In genomic region chr17:82438401-82439193, GRCh38 we compare ENCODE assay signal across 16 cellular contexts. TPM values are rescaled to one million over a fixed set of nuclear protein-coding genes. Genes with fewer than 3 reads are reported as not detected.
DNase-seq lines count a peak whose midpoint lies in the region; ATAC-seq, FAIRE-seq and TF ChIP-seq lines count a peak whose summit lies in the region.
"Had no signal": no experiment of that assay in that cellular context is flagged by ENCODE, and none has a peak within 500 bp of the region (broad histone marks: within the 10 kb centered on the region; RNA-seq: fewer than 3 reads in every experiment).

No MANE protein-coding gene starts in this region.

- POLR2A ChIA-PET in K562 (lab: Yijun Ruan, JAX), result interaction anchor here (0.5 to 1.7 kb wide), 2 partner anchors 17 to 108 kb away, joined by 3 to 6 read pairs; no protein-coding TSS in a partner anchor

- H3K79me2 ChIP-seq in K562 (ENCODE audit: control insufficient read depth, insufficient read depth, low read length) (no peaks in the 10 kb centered on the region), osteoblast (ENCODE audit: insufficient read depth, low read length) (no peaks in the 10 kb centered on the region)

- H3K36me3 ChIP-seq in BLaER1 (peaks cover 76% of the 10 kb centered on the region), K562 (ENCODE audit: control insufficient read depth, insufficient read depth, low read length) (peaks cover 16% of the 10 kb centered on the region; the same call in 1 of the 3 replicates), osteoblast (ENCODE audit: insufficient read depth, low read length) (no peaks in the 10 kb centered on the region), brain microvascular endothelial cell (replicated peaks) (peaks cover 6% of the 10 kb centered on the region)

- TF ChIP-seq CTCF in K562 (IDR thresholded peaks at IDR 0.05 in 2 of 3, conservative IDR thresholded peaks at IDR 0.05 in 1 of 3; ENCODE audit: insufficient read depth in 2 of 3, low read depth in 1 of 3, low read length in 3 of 3) (no peak), osteoblast (IDR thresholded peaks at IDR 0.05; ENCODE audit: extremely low read depth, low read depth, low read length) (no peak), brain microvascular endothelial cell (IDR thresholded peaks at IDR 0.05; ENCODE audit: low read depth, low read length, missing control alignments) (no peak)

- TF ChIP-seq EP300 in K562 (IDR thresholded peaks at IDR 0.05; ENCODE audit: low read length), result no peak

- DNase-seq in K562 (ENCODE audit: extremely low read depth in 1 of 4, low spot score in 3 of 4) (no peak), osteoblast (ENCODE audit: insufficient read length, low spot score, missing footprints) (peak; percentile 88), brain microvascular endothelial cell (no peak), HuH-7 (ENCODE audit: low spot score) (no peak), NCI-H2081 treated with DMSO at 0.1 percent for 48 hours (lab: John Stamatoyannopoulos, UW) (no peak)
- DNase-seq: DND-41, KG1, MV-4-11, NCI-H1694 treated with DMSO at 0.1 percent for 48 hours, NCI-H2227 treated with DMSO at 0.1 percent for 48 hours, NCI-H510A treated with DMSO at 0.1 percent for 48 hours, NCI-H774, SHP77 treated with DMSO at 0.1 percent for 48 hours had no signal

- peaks cover 41% of the 10 kb centered on the region for H4K20me1 ChIP-seq in BLaER1
- no peaks in the 10 kb centered on the region for H4K20me1 ChIP-seq in K562 (replicated peaks; ENCODE audit: control insufficient read depth, insufficient read depth, low read length)
- H4K20me1 ChIP-seq in osteoblast (ENCODE audit: insufficient read depth, low read length), result peaks cover 11% of the 10 kb centered on the region

- H3K27ac ChIP-seq in BLaER1, result peak overlapping the region; percentile 57
- no peak overlapping the region for H3K27ac ChIP-seq in K562 (ENCODE audit: extremely low read depth, low read depth, low read length)
- H3K27ac ChIP-seq in osteoblast (ENCODE audit: low read depth, low read length), result no peak overlapping the region
- no peak overlapping the region for H3K27ac ChIP-seq in brain microvascular endothelial cell

- TF ChIP-seq RAD21 in K562 (CRISPR knock-in tag; conservative IDR thresholded peaks at IDR 0.05 in 1 of 2, IDR thresholded peaks at IDR 0.05 in 1 of 2), result no peak

- peak overlapping the region; percentile 24 for H3K4me2 ChIP-seq in BLaER1
- H3K4me2 ChIP-seq in K562 (ENCODE audit: insufficient read depth, low read length), result no peak overlapping the region
- no peak overlapping the region for H3K4me2 ChIP-seq in osteoblast (ENCODE audit: insufficient read depth, low read length)
- H3K4me2 ChIP-seq: GM23338 had no signal

- no peaks in the 10 kb centered on the region for H3K9me1 ChIP-seq in K562 (ENCODE audit: control insufficient read depth, insufficient read depth, low read length)

- H2AFZ ChIP-seq in K562 (ENCODE audit: low read depth, low read length) (no peak overlapping the region), osteoblast (ENCODE audit: low read length) (no peak overlapping the region)
- H2AFZ ChIP-seq: GM23338 had no signal

- intact Hi-C loops in K562 (cut with micrococcal nuclease), result no loop called here

- H3K9me3 ChIP-seq in BLaER1, result no peaks in the 10 kb centered on the region
- no peaks in the 10 kb centered on the region for H3K9me3 ChIP-seq in K562 (replicated peaks; ENCODE audit: control insufficient read depth, insufficient read depth, low read depth, low read length)
- H3K9me3 ChIP-seq in osteoblast (ENCODE audit: low read depth, low read length), result no peaks in the 10 kb centered on the region

- no peak for FAIRE-seq in K562 (lab: Jason Lieb, UNC)

- 73% methylated on average over 24 of the region's 26 CpGs for WGBS in K562 (ENCODE audit: insufficient coverage, low coverage, missing lambda C conversion rate)

- no TSS peak for BruUV-seq in K562 (replicated peaks; lab: Mats Ljungman, UMichigan)

- ATAC-seq in K562, result no peak

- H3K9ac ChIP-seq in BLaER1, result no peak overlapping the region
- no peak overlapping the region for H3K9ac ChIP-seq in K562 (ENCODE audit: insufficient read depth in 1 of 2, low read depth in 2 of 2, low read length in 2 of 2)

- in situ Hi-C loops in K562 (cut with MboI), result no loop called here
- in situ Hi-C loops in brain microvascular endothelial cell (cut with HindIII; ENCODE audit: low pct_ligation_motif_present, low sequenced_read_pairs), result no loop called here

- H3K27me3 ChIP-seq in BLaER1, result no peaks in the 10 kb centered on the region
- no peaks in the 10 kb centered on the region for H3K27me3 ChIP-seq in K562 (ENCODE audit: control insufficient read depth in 2 of 2, insufficient read depth in 2 of 2, low read length in 2 of 2)
- H3K27me3 ChIP-seq in osteoblast (ENCODE audit: insufficient read depth, low read length), result no peaks in the 10 kb centered on the region
- H3K27me3 ChIP-seq in brain microvascular endothelial cell (replicated peaks), result no peaks in the 10 kb centered on the region

- TF ChIP-seq POLR2A in GM10847 (IDR thresholded peaks at IDR 0.05; ENCODE audit: extremely low read depth, insufficient read length), result peak; percentile 3
- no peak for TF ChIP-seq POLR2A in K562 (conservative IDR thresholded peaks at IDR 0.05)

- H3K4me1 ChIP-seq in BLaER1, result peaks cover 97% of the 10 kb centered on the region
- peaks cover 0 to 66% of the 10 kb centered on the region in 2 experiments; a peak in 2 of 5 replicates for H3K4me1 ChIP-seq in K562 (replicated peaks in 1 of 2; ENCODE audit: control insufficient read depth in 2 of 2, insufficient read depth in 2 of 2, low read length in 2 of 2)
- H3K4me1 ChIP-seq in osteoblast (ENCODE audit: insufficient read depth, low read length), result no peaks in the 10 kb centered on the region

- CTCF ChIA-PET in K562 (lab: Yijun Ruan, JAX; ENCODE audit: low intra/inter-chr PET ratio), result no interaction called here

- H3K4me3 ChIP-seq in BLaER1, result no peak overlapping the region
- no peak overlapping the region for H3K4me3 ChIP-seq in K562
- no peak overlapping the region for H3K4me3 ChIP-seq in osteoblast (ENCODE audit: insufficient read depth, low read length)
- H3K4me3 ChIP-seq in brain microvascular endothelial cell (ENCODE audit: low read depth, low read length), result no peak overlapping the region
- H3K4me3 ChIP-seq: GM23338 had no signal

RNA-seq across cellular contexts. Expression of gene CYBC1, which starts 12.0 kb away (rescaled TPM):
- 155 and 369 TPM in 2 replicates for total RNA-seq in K562 (2011; cell fraction: chromatin; rRNA removed; ENCODE audit: low replicate concordance)
- total RNA-seq in K562 (2011; cell fraction: nucleolus; rRNA removed), result 226 and 254 TPM in 2 replicates
- 195 and 197 TPM in 2 replicates for total RNA-seq in K562 (2011; cell fraction: nucleoplasm; rRNA removed)
- 51.8 and 54.5 TPM in 2 replicates for total RNA-seq in K562 (2014; rRNA removed)
- 29.5 and 35.8 TPM in 2 replicates for total RNA-seq in K562 (2014; rRNA removed; fragmentation: Illumina TruSeq; extraction: Trizol)
- total RNA-seq in K562 (2015; rRNA removed; fragmentation: Illumina TruSeq; extraction: Trizol), result 47.8 and 50.1 TPM in 2 replicates
- 71.4 and 71.8 TPM in 2 replicates for total RNA-seq in K562 (2021)
- 49.9 TPM in 2 replicates for polyA plus RNA-seq in K562 (2011; rRNA removed)
- polyA plus RNA-seq in K562 (2011; cell fraction: cytosol; rRNA removed), result 58.3 and 104 TPM in 2 replicates
- polyA plus RNA-seq in K562 (2011; cell fraction: nucleus; rRNA removed), result 149 and 242 TPM in 2 replicates
- polyA plus RNA-seq in K562 (2012), result 74.7 and 93.3 TPM in 2 replicates
- 68.5 and 74.8 TPM in 2 replicates for polyA plus RNA-seq in K562 (2014; fragmentation: Illumina TruSeq; extraction: Trizol)
- 1 to 10 TPM; 1.3 to 3.8 TPM for polyA plus RNA-seq in K562 (2014; fragmentation: Nextera tagmentation; extraction: Ambion mirVana)
- polyA plus RNA-seq in K562 (2014; rRNA removed), result 64.3 and 64.8 TPM in 2 replicates
- 17.2 and 36.1 TPM in 2 replicates for polyA minus RNA-seq in K562 (2011; rRNA and poly(A)+ RNA removed)
- 32.9 and 43.7 TPM in 2 replicates for polyA minus RNA-seq in K562 (2011; cell fraction: cytosol; rRNA and poly(A)+ RNA removed)
- polyA minus RNA-seq in K562 (2011; cell fraction: nucleus; rRNA and poly(A)+ RNA removed), result 56.5 and 68.9 TPM in 2 replicates
- total RNA-seq in osteoblast, result 72.4 and 75.1 TPM in 2 replicates

RNA-seq across cellular contexts. Expression of gene NARF, which starts 19.9 kb away (rescaled TPM):
- 547 and 619 TPM in 2 replicates for total RNA-seq in K562 (2011; cell fraction: chromatin; rRNA removed; ENCODE audit: low replicate concordance)
- total RNA-seq in K562 (2011; cell fraction: nucleolus; rRNA removed), result 271 and 284 TPM in 2 replicates
- 322 TPM in 2 replicates for total RNA-seq in K562 (2011; cell fraction: nucleoplasm; rRNA removed)
- 132 and 145 TPM in 2 replicates for total RNA-seq in K562 (2014; rRNA removed)
- 101 and 104 TPM in 2 replicates for total RNA-seq in K562 (2014; rRNA removed; fragmentation: Illumina TruSeq; extraction: Trizol)
- 84.1 and 89.0 TPM in 2 replicates for total RNA-seq in K562 (2015; rRNA removed; fragmentation: Illumina TruSeq; extraction: Trizol)
- total RNA-seq in K562 (2021), result 272 and 273 TPM in 2 replicates
- 396 and 423 TPM in 2 replicates for polyA plus RNA-seq in K562 (2011; rRNA removed)
- 406 and 485 TPM in 2 replicates for polyA plus RNA-seq in K562 (2011; cell fraction: cytosol; rRNA removed)
- 513 and 551 TPM in 2 replicates for polyA plus RNA-seq in K562 (2011; cell fraction: nucleus; rRNA removed)
- polyA plus RNA-seq in K562 (2012), result 317 and 446 TPM in 2 replicates
- 218 and 257 TPM in 2 replicates for polyA plus RNA-seq in K562 (2014; fragmentation: Illumina TruSeq; extraction: Trizol)
- polyA plus RNA-seq in K562 (2014; fragmentation: Nextera tagmentation; extraction: Ambion mirVana), result 100 to 1,000 TPM in 1 of 2 experiments, 10 to 100 TPM in 1; 60.4 to 114 TPM
- 250 and 261 TPM in 2 replicates for polyA plus RNA-seq in K562 (2014; rRNA removed)
- polyA minus RNA-seq in K562 (2011; rRNA and poly(A)+ RNA removed), result 234 and 254 TPM in 2 replicates
- 143 and 160 TPM in 2 replicates for polyA minus RNA-seq in K562 (2011; cell fraction: cytosol; rRNA and poly(A)+ RNA removed)
- polyA minus RNA-seq in K562 (2011; cell fraction: nucleus; rRNA and poly(A)+ RNA removed), result 73.8 and 104 TPM in 2 replicates
- total RNA-seq in osteoblast, result 34.4 and 36.8 TPM in 2 replicates

RNA-seq across cellular contexts. Expression of gene OGFOD3, which starts 20.2 kb away (rescaled TPM):
- 39.5 and 85.3 TPM in 2 replicates for total RNA-seq in K562 (2011; cell fraction: chromatin; rRNA removed; ENCODE audit: low replicate concordance)
- 68.9 and 71.6 TPM in 2 replicates for total RNA-seq in K562 (2011; cell fraction: nucleolus; rRNA removed)
- 53.3 and 56.9 TPM in 2 replicates for total RNA-seq in K562 (2011; cell fraction: nucleoplasm; rRNA removed)
- total RNA-seq in K562 (2014; rRNA removed), result 34.7 and 44.7 TPM in 2 replicates
- total RNA-seq in K562 (2014; rRNA removed; fragmentation: Illumina TruSeq; extraction: Trizol), result 8.9 and 12.3 TPM in 2 replicates
- total RNA-seq in K562 (2015; rRNA removed; fragmentation: Illumina TruSeq; extraction: Trizol), result 18.0 and 18.9 TPM in 2 replicates
- 40.5 and 43.6 TPM in 2 replicates for total RNA-seq in K562 (2021)
- 23.8 and 31.8 TPM in 2 replicates for polyA plus RNA-seq in K562 (2011; rRNA removed)
- 43.8 and 57.1 TPM in 2 replicates for polyA plus RNA-seq in K562 (2011; cell fraction: cytosol; rRNA removed)
- polyA plus RNA-seq in K562 (2011; cell fraction: nucleus; rRNA removed), result 27.5 and 35.1 TPM in 2 replicates
- polyA plus RNA-seq in K562 (2012), result 31.5 and 39.2 TPM in 2 replicates
- polyA plus RNA-seq in K562 (2014; fragmentation: Illumina TruSeq; extraction: Trizol), result 18.3 and 23.3 TPM in 2 replicates
- polyA plus RNA-seq in K562 (2014; fragmentation: Nextera tagmentation; extraction: Ambion mirVana), result 1 to 10 TPM in 1 of 2 experiments, under 1 TPM in 1; 0.69 to 1.8 TPM
- 33.3 and 34.5 TPM in 2 replicates for polyA plus RNA-seq in K562 (2014; rRNA removed)
- polyA minus RNA-seq in K562 (2011; rRNA and poly(A)+ RNA removed), result 15.2 and 19.6 TPM in 2 replicates
- 27.3 and 39.2 TPM in 2 replicates for polyA minus RNA-seq in K562 (2011; cell fraction: cytosol; rRNA and poly(A)+ RNA removed)
- polyA minus RNA-seq in K562 (2011; cell fraction: nucleus; rRNA and poly(A)+ RNA removed), result 8.6 and 12.7 TPM in 2 replicates
- 25.3 and 27.4 TPM in 2 replicates for total RNA-seq in osteoblast

RNA-seq across cellular contexts. Expression of gene HEXD, which starts 20.4 kb away (rescaled TPM):
- 73.7 and 159 TPM in 2 replicates for total RNA-seq in K562 (2011; cell fraction: chromatin; rRNA removed; ENCODE audit: low replicate concordance)
- total RNA-seq in K562 (2011; cell fraction: nucleolus; rRNA removed), result 83.4 and 88.2 TPM in 2 replicates
- total RNA-seq in K562 (2011; cell fraction: nucleoplasm; rRNA removed), result 65.7 and 67.2 TPM in 2 replicates
- total RNA-seq in K562 (2014; rRNA removed) (10.5 and 12.3 TPM in 2 replicates), K562 (2014; rRNA removed; fragmentation: Illumina TruSeq; extraction: Trizol) (5.3 and 6.7 TPM in 2 replicates), K562 (2015; rRNA removed; fragmentation: Illumina TruSeq; extraction: Trizol) (8.3 and 10.0 TPM in 2 replicates), K562 (2021) (16.9 and 17.5 TPM in 2 replicates), osteoblast (13.0 and 20.3 TPM in 2 replicates)
- polyA plus RNA-seq in K562 (2011; rRNA removed) (20.0 and 22.3 TPM in 2 replicates), K562 (2014; fragmentation: Illumina TruSeq; extraction: Trizol) (8.7 and 10.9 TPM in 2 replicates), K562 (2014; fragmentation: Nextera tagmentation; extraction: Ambion mirVana) (1 to 10 TPM; 1.0 TPM), K562 (2014; rRNA removed) (21.9 and 25.3 TPM in 2 replicates)
- 9.6 and 16.9 TPM in 2 replicates for polyA plus RNA-seq in K562 (2011; cell fraction: cytosol; rRNA removed)
- 208 and 322 TPM in 2 replicates for polyA plus RNA-seq in K562 (2011; cell fraction: nucleus; rRNA removed)
- 13.2 and 23.9 TPM in 2 replicates for polyA plus RNA-seq in K562 (2012)
- 6.1 and 7.1 TPM in 2 replicates for polyA minus RNA-seq in K562 (2011; rRNA and poly(A)+ RNA removed)
- polyA minus RNA-seq in K562 (2011; cell fraction: cytosol; rRNA and poly(A)+ RNA removed), result 5.5 and 6.5 TPM in 2 replicates
- 28.3 and 30.8 TPM in 2 replicates for polyA minus RNA-seq in K562 (2011; cell fraction: nucleus; rRNA and poly(A)+ RNA removed)
